Comparison of ENCODE assay signal across 29 cellular contexts in the genomic region with DNA sequence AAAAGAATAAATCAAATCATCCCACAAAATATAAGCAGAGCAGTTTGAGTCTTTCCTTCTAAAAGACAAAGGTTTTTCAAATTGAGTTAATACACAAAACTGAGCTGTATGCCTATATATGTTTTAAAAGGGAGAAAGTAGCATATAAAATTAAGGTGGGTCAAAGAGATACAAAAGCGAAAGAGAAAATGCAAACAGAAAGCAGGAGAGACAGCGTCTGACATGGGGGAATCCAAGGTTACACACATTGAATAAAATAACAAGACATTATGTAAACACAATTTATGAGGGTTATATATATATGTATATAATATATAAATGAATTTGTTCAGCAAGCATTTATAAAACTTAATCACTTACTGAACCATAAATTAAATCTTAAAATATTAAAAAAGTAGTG.
DNase-seq lines count a peak whose midpoint lies in the region; ATAC-seq, FAIRE-seq and TF ChIP-seq lines count a peak whose summit lies in the region.
"Had no signal": no experiment of that assay in that cellular context is flagged by ENCODE, and none has a peak within 500 bp of the region (broad histone marks: within the 10 kb centered on the region; RNA-seq: fewer than 3 reads in every experiment).

No MANE protein-coding gene starts in this region.

- intact Hi-C loops in CD8-positive, alpha-beta T cell (cut with DNase I, micrococcal nuclease) = no loop called here

- ATAC-seq in GM18498 (IDR thresholded peaks at IDR 0.05; ENCODE audit: unreplicated experiment) (peak; percentile 51), GM19324 (IDR thresholded peaks at IDR 0.05; ENCODE audit: low FRiP score, unreplicated experiment) (peak; percentile 58), HG03521 (IDR thresholded peaks at IDR 0.05; ENCODE audit: unreplicated experiment) (peak; percentile 45), HG02852 (IDR thresholded peaks at IDR 0.05; ENCODE audit: unreplicated experiment) (no peak), HG03457 (IDR thresholded peaks at IDR 0.05; ENCODE audit: unreplicated experiment) (no peak)
- ATAC-seq in CD8-positive, alpha-beta T cell = no peak
- ATAC-seq: Right ventricle myocardium inferior, SK-N-SH treated with all-trans-retinoic acid at 6 μM for 48 hours, T-helper 17 cell had no signal

- TF ChIP-seq CTCF in CD8-positive, alpha-beta T cell (IDR thresholded peaks at IDR 0.05) = no peak

- CTCF ChIA-PET in CD8-positive, alpha-beta T cell (lab: Charles Lee) = no interaction called here

- no peaks in the 10 kb centered on the region for H3K27me3 ChIP-seq in CD8-positive, alpha-beta T cell (ENCODE audit: insufficient read depth, low read length)
- H3K27me3 ChIP-seq: BLaER1 treated with 17β-estradiol and CSF1 and Interleukin-3, amounts not matched to agents 10 nM and 100 nM; SJCRH30 had no signal

- no peaks in the 10 kb centered on the region for H3K27me3 Mint-ChIP-seq in CD8-positive, alpha-beta T cell (ENCODE audit: low read depth)

- no peaks in the 10 kb centered on the region for H3K36me3 Mint-ChIP-seq in CD8-positive, alpha-beta T cell
- H3K36me3 Mint-ChIP-seq: CD4-positive, alpha-beta memory T cell had no signal

- no peak overlapping the region for H3K4me3 ChIP-seq in CD8-positive, alpha-beta T cell (ENCODE audit: low read depth, low read length)
- H3K4me3 ChIP-seq: BLaER1 treated with 17β-estradiol and CSF1 and Interleukin-3, amounts not matched to agents 10 nM and 100 nM; PC-9; SJCRH30 had no signal

- H3K4me3 Mint-ChIP-seq in CD8-positive, alpha-beta T cell = no peak overlapping the region
- H3K4me3 Mint-ChIP-seq: CD4-positive, alpha-beta memory T cell; T-helper 17 cell had no signal

- H3K27ac Mint-ChIP-seq in CD8-positive, alpha-beta T cell = no peak overlapping the region
- H3K27ac Mint-ChIP-seq: CD4-positive, alpha-beta memory T cell; T-helper 17 cell had no signal

- no peaks in the 10 kb centered on the region for H3K36me3 ChIP-seq in CD8-positive, alpha-beta T cell (ENCODE audit: insufficient read depth, low read length)
- H3K36me3 ChIP-seq: BLaER1 treated with 17β-estradiol and CSF1 and Interleukin-3, amounts not matched to agents 10 nM and 100 nM; SJCRH30 had no signal

- DNase-seq in NCI-H1048 (lab: John Stamatoyannopoulos, UW) = no peak
- no peak for DNase-seq in CD8-positive, alpha-beta T cell
- DNase-seq: AML-193; Caco-2; CD4-positive, alpha-beta memory T cell; IMR-90; KG1; NCI-H1092 treated with DMSO at 0.1 percent for 48 hours; NCI-H1436; NCI-H1930; NCI-H2107; NCI-H524; NCI-H748 treated with DMSO at 0.1 percent for 48 hours; PC-9; SJCRH30; T-helper 17 cell had no signal

- no peaks in the 10 kb centered on the region for H3K4me1 Mint-ChIP-seq in CD8-positive, alpha-beta T cell (ENCODE audit: low read depth)
- H3K4me1 Mint-ChIP-seq: CD4-positive, alpha-beta memory T cell; T-helper 17 cell had no signal

- no peaks in the 10 kb centered on the region for H3K9me3 Mint-ChIP-seq in CD8-positive, alpha-beta T cell
- H3K9me3 Mint-ChIP-seq: CD4-positive, alpha-beta memory T cell had no signal

- POLR2A ChIA-PET in CD8-positive, alpha-beta T cell (lab: Charles Lee) = no interaction called here

- H3K9me3 ChIP-seq in CD8-positive, alpha-beta T cell (ENCODE audit: low read length) = no peaks in the 10 kb centered on the region
- H3K9me3 ChIP-seq: BLaER1 treated with 17β-estradiol and CSF1 and Interleukin-3, amounts not matched to agents 10 nM and 100 nM; Caco-2; SJCRH30 had no signal

- no peak overlapping the region for H3K27ac ChIP-seq in CD8-positive, alpha-beta T cell (ENCODE audit: low read depth, low read length)
- H3K27ac ChIP-seq: BLaER1 treated with 17β-estradiol and CSF1 and Interleukin-3, amounts not matched to agents 10 nM and 100 nM; PC-9; SJCRH30 had no signal

- FAIRE-seq in islet of Langerhans (lab: Jason Lieb, UNC) = peak; percentile 75
- FAIRE-seq: A204.1, G401.6, GM12892, H54 had no signal

- no peaks in the 10 kb centered on the region for H3K4me1 ChIP-seq in CD8-positive, alpha-beta T cell (ENCODE audit: insufficient read depth, low read length)
- H3K4me1 ChIP-seq: BLaER1 treated with 17β-estradiol and CSF1 and Interleukin-3, amounts not matched to agents 10 nM and 100 nM; Caco-2; SJCRH30 had no signal

Comparison
In these comparisons a context has a peak if more than half of its experiments do, and no peak if none do; other contexts are left out.
1. ATAC-seq: peak in GM18498 (single experiment), GM19324 (single experiment) and HG03521 (single experiment); none in HG02852 (single experiment), CD8-positive, alpha-beta T cell (single experiment) and HG03457 (single experiment).